ENCODE assay signal across 19 cellular contexts in the genomic region with DNA sequence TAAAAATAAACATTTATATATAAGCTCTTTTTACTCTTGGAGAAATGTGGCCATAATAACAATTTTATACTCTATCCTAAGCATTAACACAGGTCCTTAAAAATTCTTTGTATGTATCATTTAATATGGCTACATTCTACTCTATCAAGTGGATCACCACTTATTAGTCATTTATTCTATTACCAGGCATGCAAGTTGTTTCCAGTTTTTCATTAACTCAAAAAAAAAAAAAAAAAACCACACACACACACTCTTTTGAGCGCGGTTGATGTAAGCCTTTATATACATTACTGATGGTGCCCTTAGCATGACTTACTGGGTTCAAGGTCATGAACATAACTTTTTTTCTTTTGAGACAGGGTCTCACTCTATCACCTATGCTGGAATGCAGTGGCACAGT. TPM values are rescaled to one million over a fixed set of nuclear protein-coding genes. Genes with fewer than 3 reads are reported as not detected.
DNase-seq lines count a peak whose midpoint lies in the region; ATAC-seq and TF ChIP-seq lines count a peak whose summit lies in the region.
"Had no signal": no experiment of that assay in that cellular context is flagged by ENCODE, and none has a peak within 500 bp of the region (broad histone marks: within the 10 kb centered on the region; RNA-seq: fewer than 3 reads in every experiment).

No MANE protein-coding gene starts in this region.

- H2AK5ac ChIP-seq in IMR-90 (ENCODE audit: low read depth, low read length) (peak overlapping the region; percentile 61), mesenchymal stem cell (ENCODE audit: low read length, severe bottlenecking) (peak overlapping the region; percentile 80)

- POLR2A ChIA-PET in IMR-90 (lab: Charles Lee; ENCODE audit: unreplicated experiment) = no interaction called here

- H3K9me3 ChIP-seq in IMR-90 (ENCODE audit: control insufficient read depth, insufficient read depth, low read length) = no peaks in the 10 kb centered on the region; the same call in 1 of the 2 replicates
- no peaks in the 10 kb centered on the region for H3K9me3 ChIP-seq in RWPE2 (ENCODE audit: severe bottlenecking)
- peaks cover 3% of the 10 kb centered on the region for H3K9me3 ChIP-seq in mesenchymal stem cell (ENCODE audit: control insufficient read depth, low read length)

- no peak overlapping the region for H3K4me2 ChIP-seq in IMR-90 (ENCODE audit: low read depth, low read length)
- no peak overlapping the region for H3K4me2 ChIP-seq in mesenchymal stem cell (ENCODE audit: low read length, poor library complexity, severe bottlenecking)

- CTCF ChIA-PET in IMR-90 (lab: Yijun Ruan, JAX) = interaction anchor here (0.6 to 0.9 kb wide), 3 partner anchors 140 to 220 kb away, joined by 3 to 4 read pairs (median 3); no protein-coding TSS in a partner anchor

- no peak overlapping the region for H3K56ac ChIP-seq in IMR-90 (ENCODE audit: extremely low read depth, insufficient read depth, low read length)

- no peak overlapping the region for H2AFZ ChIP-seq in IMR-90 (replicated peaks; ENCODE audit: low read length, poor library complexity)
- no peak overlapping the region for H2AFZ ChIP-seq in mesenchymal stem cell (ENCODE audit: low read depth, low read length)
- H2AFZ ChIP-seq: GM23248 had no signal

- H4K91ac ChIP-seq in IMR-90 (ENCODE audit: insufficient read depth, low read depth, low read length) (no peak overlapping the region; the same call in 1 of the 2 replicates), mesenchymal stem cell (ENCODE audit: low read length) (no peak overlapping the region)

- H4K5ac ChIP-seq in IMR-90 (ENCODE audit: low read depth, low read length) = no peak overlapping the region

- peaks cover 9% of the 10 kb centered on the region for H3K9me1 ChIP-seq in IMR-90 (ENCODE audit: insufficient read depth, low read length)

- no TSS peak for BruUV-seq in IMR-90 (replicated peaks; lab: Mats Ljungman, UMichigan)

- peak overlapping the region; percentile 21; the same call in 1 of the 2 replicates for H2BK20ac ChIP-seq in IMR-90 (ENCODE audit: low read depth, low read length)

- H3K4me1 ChIP-seq in IMR-90 (ENCODE audit: control insufficient read depth, insufficient read depth, low read length) (peaks cover 17% of the 10 kb centered on the region), RWPE2 (ENCODE audit: insufficient read depth, poor library complexity, severe bottlenecking) (peaks cover 30% of the 10 kb centered on the region), mesenchymal stem cell (ENCODE audit: control insufficient read depth, insufficient read depth, low read depth, low read length) (peaks cover 29% of the 10 kb centered on the region)

- H3K9ac ChIP-seq in IMR-90 (ENCODE audit: low read depth, low read length) = no peak overlapping the region
- no peak overlapping the region for H3K9ac ChIP-seq in mesenchymal stem cell (ENCODE audit: low read length)
- H3K9ac ChIP-seq: BLaER1, GM23248 had no signal

- no peaks in the 10 kb centered on the region for H4K20me1 ChIP-seq in IMR-90 (ENCODE audit: insufficient read depth, low read length)
- H4K20me1 ChIP-seq: BLaER1 had no signal

- TF ChIP-seq POLR2A in IMR-90 (IDR thresholded peaks at IDR 0.05; ENCODE audit: low read depth, low read length) (no peak), erythroblast (IDR thresholded peaks at IDR 0.05; ENCODE audit: low read length) (no peak)

- DNase-seq in IMR-90 = no peak
- no peak for DNase-seq in RWPE2 (ENCODE audit: low spot score)
- DNase-seq in glomerular visceral epithelial cell (ENCODE audit: extremely low spot score) = peak; percentile 55
- DNase-seq in mesenchymal stem cell = no peak
- DNase-seq in NCI-H1436 treated with DMSO at 0.1 percent for 48 hours (lab: John Stamatoyannopoulos, UW) = no peak
- DNase-seq in erythroblast (lab: John Stamatoyannopoulos, UW) = no peak
- no peak for DNase-seq in cerebellum (ENCODE audit: low spot score)
- DNase-seq: Caco-2; CD4-positive, CD25-positive, alpha-beta regulatory T cell; DMS153; DND-41; GM23248; H7; HCEC 1CT had no signal

- H3K18ac ChIP-seq in IMR-90 (ENCODE audit: low read depth, low read length) = no peak overlapping the region
- H3K18ac ChIP-seq in mesenchymal stem cell (ENCODE audit: low read depth in 1 of 2, low read length in 2 of 2) = no peak overlapping the region

- no peak for TF ChIP-seq RAD21 in IMR-90 (IDR thresholded peaks at IDR 0.05; ENCODE audit: low read length)

- in situ Hi-C loops in IMR-90 (cut with MboI; ENCODE audit: low sequenced_read_pairs) = no loop called here

- no peak overlapping the region for H3K27ac ChIP-seq in IMR-90 (ENCODE audit: insufficient read depth, low read length)
- peak overlapping the region; percentile 97 for H3K27ac ChIP-seq in RWPE2 (ENCODE audit: poor library complexity, severe bottlenecking)
- peak overlapping the region; percentile 59 for H3K27ac ChIP-seq in mesenchymal stem cell (ENCODE audit: low read length, poor library complexity, severe bottlenecking)
- H3K27ac ChIP-seq: BLaER1, C4-2B, GM23248 had no signal

- H3K36me3 ChIP-seq in IMR-90 (ENCODE audit: control insufficient read depth, insufficient read depth, low read length) (no peaks in the 10 kb centered on the region), RWPE2 (ENCODE audit: low read depth) (no peaks in the 10 kb centered on the region), mesenchymal stem cell (ENCODE audit: control insufficient read depth in 1 of 2, insufficient read depth in 2 of 2, low read depth in 1 of 2, low read length in 2 of 2) (no peaks in the 10 kb centered on the region)
- H3K36me3 ChIP-seq: BLaER1 had no signal

- no peak overlapping the region for H3K23ac ChIP-seq in IMR-90 (ENCODE audit: low read depth, low read length)
- H3K23ac ChIP-seq in mesenchymal stem cell (ENCODE audit: low read length in 2 of 2) = no peak overlapping the region

- 0 out of 2 replicates have a peak overlapping the region, but pooled peaks have one; percentile 13 for H3K4ac ChIP-seq in IMR-90 (ENCODE audit: low read depth, low read length)
- no peak overlapping the region for H3K4ac ChIP-seq in mesenchymal stem cell (ENCODE audit: low read depth in 1 of 2, low read length in 2 of 2)

- no peak overlapping the region for H3K14ac ChIP-seq in IMR-90 (replicated peaks; ENCODE audit: low read depth, low read length)
- H3K14ac ChIP-seq in mesenchymal stem cell (ENCODE audit: low read length in 2 of 2) = no peak overlapping the region

- no CpG with 5 or more reads among the region's 2 CpGs for WGBS in IMR-90 (ENCODE audit: extremely low coverage in 2 of 2, insufficient read length in 1 of 2), 2 experiments
- WGBS in mesenchymal stem cell = 96% methylated on average over 2 of the region's 2 CpGs

- peak overlapping the region; percentile 53; the same call in 2 of the 3 replicates for H2BK15ac ChIP-seq in IMR-90 (ENCODE audit: low read depth, low read length)
- H2BK15ac ChIP-seq in mesenchymal stem cell (ENCODE audit: low read depth, poor library complexity, severe bottlenecking) = no peak overlapping the region

- H2BK120ac ChIP-seq in IMR-90 (ENCODE audit: low read depth, low read length) (no peak overlapping the region; the same call in 1 of the 2 replicates), mesenchymal stem cell (ENCODE audit: low read depth, low read length) (no peak overlapping the region)

- H3K79me1 ChIP-seq in IMR-90 (ENCODE audit: low read depth in 1 of 2, low read length in 2 of 2) (peaks cover 0 to 11% of the 10 kb centered on the region in 2 experiments; a peak in 1 of 4 replicates), mesenchymal stem cell (replicated peaks; ENCODE audit: low read length, poor library complexity, severe bottlenecking) (no peaks in the 10 kb centered on the region)

- H4K8ac ChIP-seq in IMR-90 (ENCODE audit: low read depth in 2 of 2, low read length in 2 of 2) (no peak overlapping the region), mesenchymal stem cell (ENCODE audit: low read length) (no peak overlapping the region)

- H2BK5ac ChIP-seq in IMR-90 (ENCODE audit: low read depth, low read length, poor library complexity, severe bottlenecking) (no peak overlapping the region), mesenchymal stem cell (ENCODE audit: low read depth, low read length, poor library complexity, severe bottlenecking) (no peak overlapping the region)

- H2AK9ac ChIP-seq in IMR-90 (replicated peaks; ENCODE audit: low read depth, low read length, poor library complexity) = no peak overlapping the region

- dilution Hi-C loops in IMR-90 (cut with HindIII; ENCODE audit: low sequenced_read_pairs, unreplicated experiment) = no loop called here

- no peak for ATAC-seq in IMR-90 (ENCODE audit: low read depth)
- ATAC-seq in RWPE2 (ENCODE audit: low read depth) = no peak
- ATAC-seq in GM19463 (IDR thresholded peaks at IDR 0.05; ENCODE audit: unreplicated experiment) = no peak
- ATAC-seq: CD8-positive, alpha-beta T cell had no signal

- no peaks in the 10 kb centered on the region for H3K27me3 ChIP-seq in IMR-90 (ENCODE audit: control insufficient read depth, insufficient read depth, low read length)
- no peaks in the 10 kb centered on the region for H3K27me3 ChIP-seq in RWPE2 (ENCODE audit: insufficient read depth, poor library complexity, severe bottlenecking)
- H3K27me3 ChIP-seq in mesenchymal stem cell (ENCODE audit: control insufficient read depth in 1 of 2, insufficient read depth in 1 of 2, low read length in 2 of 2) = no peaks in the 10 kb centered on the region
- H3K27me3 ChIP-seq: BLaER1 had no signal

- no peak for TF ChIP-seq CTCF in IMR-90 (conservative IDR thresholded peaks at IDR 0.05; ENCODE audit: low read depth, low read length)
- no peak for TF ChIP-seq CTCF in RWPE2 (IDR thresholded peaks at IDR 0.05; ENCODE audit: poor library complexity, severe bottlenecking)

- intact Hi-C loops in IMR-90 (cut with micrococcal nuclease) = no loop called here

- no peak overlapping the region for H2BK12ac ChIP-seq in mesenchymal stem cell (ENCODE audit: low read length in 2 of 2)

- H3K4me3 ChIP-seq in IMR-90 (ENCODE audit: insufficient read depth, low read depth, low read length) = no peak overlapping the region
- no peak overlapping the region for H3K4me3 ChIP-seq in RWPE2 (ENCODE audit: severe bottlenecking)
- no peak overlapping the region for H3K4me3 ChIP-seq in mesenchymal stem cell (ENCODE audit: insufficient read depth in 1 of 2, low read depth in 1 of 2, low read length in 2 of 2)
- H3K4me3 ChIP-seq: BLaER1, GM23248 had no signal

TF ChIP-seq in IMR-90, 13 proteins besides CTCF, POLR2A, EP300 and RAD21 (continues in another document):
- no peak for TF ChIP-seq FOS (IDR thresholded peaks at IDR 0.05; ENCODE audit: low read depth, low read length)

RNA-seq across cellular contexts. Expression of gene MICAL2, which starts 47.1 kb away (rescaled TPM):
- total RNA-seq in IMR-90 (2012; rRNA removed) = 285 and 336 TPM in 2 replicates
- 141 and 170 TPM in 2 replicates for polyA plus RNA-seq in IMR-90 (2012; rRNA removed)
- polyA plus RNA-seq in IMR-90 (2012; cell fraction: cytosol; rRNA removed) = 63.9 and 84.9 TPM in 2 replicates
- polyA plus RNA-seq in IMR-90 (2012; cell fraction: nucleus; rRNA removed; ENCODE audit: low replicate concordance) = 109 and 162 TPM in 2 replicates
- polyA plus RNA-seq in mesenchymal stem cell (2013, experiment 1 of 2) = 96.9 TPM
- 100 TPM for polyA plus RNA-seq in mesenchymal stem cell (2013, experiment 2 of 2)
- total RNA-seq in cerebellum = 20.0 TPM

RNA-seq across cellular contexts. Expression of gene DKK3, which starts 54.8 kb away (rescaled TPM):
- total RNA-seq in IMR-90 (2012; rRNA removed) = 348 and 453 TPM in 2 replicates
- 838 and 964 TPM in 2 replicates for polyA plus RNA-seq in IMR-90 (2012; rRNA removed)
- polyA plus RNA-seq in IMR-90 (2012; cell fraction: cytosol; rRNA removed) = 812 and 1,206 TPM in 2 replicates
- 383 and 412 TPM in 2 replicates for polyA plus RNA-seq in IMR-90 (2012; cell fraction: nucleus; rRNA removed; ENCODE audit: low replicate concordance)
- 686 TPM for polyA plus RNA-seq in mesenchymal stem cell (2013, experiment 1 of 2)
- polyA plus RNA-seq in mesenchymal stem cell (2013, experiment 2 of 2) = 701 TPM
- total RNA-seq in cerebellum = 140 TPM
- total RNA-seq: B cell; CD4-positive, CD25-positive, alpha-beta regulatory T cell had no signal

Comparison
In these comparisons a context has a peak if more than half of its experiments do, and no peak if none do; other contexts are left out.
1. RNA of gene MICAL2, which starts 47.1 kb away (total RNA-seq): 285 to 336 TPM in IMR-90; 20.0 TPM in cerebellum (single experiment); every median in the first group is over 10 times any median in the second.